Comparison of ENCODE assay signal across 19 cellular contexts in genomic region chr9:118631956-118632355, GRCh38.
DNase-seq lines count a peak whose midpoint lies in the region; ATAC-seq, FAIRE-seq and TF ChIP-seq lines count a peak whose summit lies in the region.
"Had no signal": no experiment of that assay in that cellular context is flagged by ENCODE, and none has a peak within 500 bp of the region (broad histone marks: within the 10 kb centered on the region; RNA-seq: fewer than 3 reads in every experiment).

No MANE protein-coding gene starts in this region.

- no peak overlapping the region for H3K4me3 Mint-ChIP-seq in neural progenitor cell
- H3K4me3 Mint-ChIP-seq: CD4-positive, CD25-positive, alpha-beta regulatory T cell; IgD-negative memory B cell had no signal

- no peaks in the 10 kb centered on the region for H3K36me3 ChIP-seq in H1 (ENCODE audit: control insufficient read depth in 2 of 4, insufficient read depth in 4 of 4, low read length in 3 of 4)
- H3K36me3 ChIP-seq in neural progenitor cell: no peaks in the 10 kb centered on the region
- H3K36me3 ChIP-seq: BLaER1 had no signal

- no peak overlapping the region for H3K27ac Mint-ChIP-seq in neural progenitor cell
- H3K27ac Mint-ChIP-seq: CD4-positive, CD25-positive, alpha-beta regulatory T cell; IgD-negative memory B cell had no signal

- H3K9me3 ChIP-seq in H1 (ENCODE audit: insufficient read depth in 2 of 2, low read depth in 1 of 2, low read length in 1 of 2) (peaks cover 0 to 4% of the 10 kb centered on the region in 2 experiments; a peak in 1 of 4 replicates), neural progenitor cell (ENCODE audit: low read depth) (no peaks in the 10 kb centered on the region)
- H3K9me3 ChIP-seq: BLaER1 had no signal

- no peaks in the 10 kb centered on the region for H3K79me1 ChIP-seq in H1 (ENCODE audit: low read depth, low read length)

- H3K23ac ChIP-seq in H1 (ENCODE audit: insufficient read length): no peak overlapping the region

- H2BK120ac ChIP-seq in H1 (replicated peaks; ENCODE audit: low read depth, low read length): no peak overlapping the region

- H3K79me2 ChIP-seq in H1 (ENCODE audit: control insufficient read depth in 1 of 2, insufficient read depth in 2 of 2, low read length in 2 of 2) (no peaks in the 10 kb centered on the region), neural progenitor cell (ENCODE audit: low read depth) (no peaks in the 10 kb centered on the region)

- no peak overlapping the region for H3K18ac ChIP-seq in H1 (ENCODE audit: extremely low read depth, low read length)

- H2BK5ac ChIP-seq in H1 (ENCODE audit: low read depth, low read length): no peak overlapping the region

- H2BK15ac ChIP-seq in H1 (ENCODE audit: low read length): no peak overlapping the region

- TF ChIP-seq RAD21 in Ishikawa (IDR thresholded peaks at IDR 0.05; ENCODE audit: low read depth) (no peak), H1 (IDR thresholded peaks at IDR 0.05 in 1 of 2, conservative IDR thresholded peaks at IDR 0.05 in 1 of 2; ENCODE audit: low read depth in 2 of 2, low read length in 2 of 2) (no peak; a peak in 1 of 4 replicates)

- H2AK5ac ChIP-seq in H1 (ENCODE audit: low read depth, low read length): no peak overlapping the region

- no peak for DNase-seq in H1 (ENCODE audit: low read depth in 1 of 2, low spot score in 2 of 2)
- no peak for DNase-seq in neural progenitor cell (ENCODE audit: low spot score)
- no peak for DNase-seq in activated CD4-positive, alpha-beta T cell treated with anti-CD3 and anti-CD28 coated beads for 48 hours
- no peak for DNase-seq in NCI-H2196 treated with DMSO at 0.1 percent for 48 hours (lab: John Stamatoyannopoulos, UW; ENCODE audit: unreplicated experiment)
- no peak for DNase-seq in NCI-H146 treated with DMSO at 0.1 percent for 48 hours (lab: John Stamatoyannopoulos, UW; ENCODE audit: unreplicated experiment)
- DNase-seq: 8988T; AML-193; Calu3; CD4-positive, CD25-positive, alpha-beta regulatory T cell; DMS 273 treated with DMSO at 0.1 percent for 48 hours; DMS79 treated with DMSO at 0.1 percent for 48 hours; EL had no signal

- H3K9ac ChIP-seq in H1 (replicated peaks in 1 of 4; ENCODE audit: extremely low read depth in 1 of 4, low read depth in 3 of 4, low read length in 3 of 4) (no peak overlapping the region), neural progenitor cell (no peak overlapping the region)
- H3K9ac ChIP-seq: BLaER1 had no signal

- H4K91ac ChIP-seq in H1 (replicated peaks; ENCODE audit: insufficient read length, low read length): no peak overlapping the region

- no peaks in the 10 kb centered on the region for H3K27me3 Mint-ChIP-seq in neural progenitor cell (ENCODE audit: insufficient read depth, low read depth)
- H3K27me3 Mint-ChIP-seq: CD4-positive, CD25-positive, alpha-beta regulatory T cell; IgD-negative memory B cell had no signal

- CTCF ChIA-PET in H1 (lab: Charles Lee; ENCODE audit: partially characterized antibody): interaction anchor here (0.8 kb wide), 1 partner anchor 18 kb away, joined by 3 read pairs; no protein-coding TSS in a partner anchor

- no peak overlapping the region for H3K4ac ChIP-seq in H1 (replicated peaks; ENCODE audit: insufficient read length, low read depth, low read length)

- 82% methylated on average over 4 of the region's 4 CpGs; no CpG with 5 or more reads in 1 of the 2 experiments for WGBS in H1 (ENCODE audit: extremely low coverage in 1 of 2, insufficient coverage in 1 of 2, insufficient read length in 1 of 2, insufficient replicate concordance in 2 of 2, low coverage in 1 of 2, low lambda C conversion rate in 2 of 2, missing lambda C conversion rate in 1 of 2), 2 experiments

- H3K4me3 ChIP-seq in H1 (ENCODE audit: extremely low read depth in 1 of 4, insufficient read depth in 2 of 4, low read depth in 3 of 4, low read length in 4 of 4): no peak overlapping the region
- no peak overlapping the region for H3K4me3 ChIP-seq in neural progenitor cell
- H3K4me3 ChIP-seq: BLaER1 had no signal

- H2AFZ ChIP-seq in H1 (ENCODE audit: low read length) (no peak overlapping the region), neural progenitor cell (replicated peaks) (no peak overlapping the region)

- no peak overlapping the region for H4K5ac ChIP-seq in H1 (ENCODE audit: insufficient read length, low read depth, low read length)

- H3K56ac ChIP-seq in H1 (replicated peaks; ENCODE audit: insufficient read length, low read depth, low read length): no peak overlapping the region

- no peak overlapping the region for H4K8ac ChIP-seq in H1 (ENCODE audit: extremely low read depth, insufficient read depth, low read length)

- H2BK20ac ChIP-seq in H1 (ENCODE audit: low read length): no peak overlapping the region

- H3K27ac ChIP-seq in C4-2B (no peak overlapping the region), H1 (ENCODE audit: low read depth, low read length) (no peak overlapping the region), neural progenitor cell (no peak overlapping the region)
- H3K27ac ChIP-seq: BLaER1 had no signal

- no peaks in the 10 kb centered on the region for H3F3A ChIP-seq in neural progenitor cell (ENCODE audit: low read depth)

- H3K27me3 ChIP-seq in H1 (replicated peaks in 1 of 4; ENCODE audit: control insufficient read depth in 3 of 4, extremely low read depth in 1 of 4, insufficient read depth in 3 of 4, low read length in 3 of 4): no peaks in the 10 kb centered on the region
- H3K27me3 ChIP-seq in neural progenitor cell: no peaks in the 10 kb centered on the region
- H3K27me3 ChIP-seq: BLaER1 had no signal

- TF ChIP-seq CTCF in C4-2B (conservative IDR thresholded peaks at IDR 0.05) (peak; percentile 16; the same call in 1 of the 2 replicates), H1 (IDR thresholded peaks at IDR 0.05; ENCODE audit: control extremely low read depth in 1 of 3, insufficient read depth in 1 of 3, low read depth in 1 of 3, low read length in 3 of 3) (peak in 1 of 3 experiments; percentile 15; a peak in 1 of 4 replicates), neural progenitor cell (IDR thresholded peaks at IDR 0.05) (peak; percentile 13)

- TF ChIP-seq EP300 in Ishikawa (IDR thresholded peaks at IDR 0.05; ENCODE audit: borderline replicate concordance) (no peak), H1 (IDR thresholded peaks at IDR 0.05; ENCODE audit: borderline replicate concordance in 1 of 2, low read depth in 2 of 2, low read length in 2 of 2) (no peak)

- no peak for FAIRE-seq in H1 (lab: Jason Lieb, UNC)
- FAIRE-seq: G401.6, GM12892 had no signal

- H3K4me1 ChIP-seq in H1 (replicated peaks in 1 of 4; ENCODE audit: control insufficient read depth in 3 of 4, insufficient read depth in 4 of 4, low read length in 3 of 4): no peaks in the 10 kb centered on the region
- H3K4me1 ChIP-seq in neural progenitor cell: no peaks in the 10 kb centered on the region
- H3K4me1 ChIP-seq: BLaER1 had no signal

- H2BK12ac ChIP-seq in H1 (ENCODE audit: low read depth, low read length): no peak overlapping the region

- H3K9me3 Mint-ChIP-seq in neural progenitor cell: peaks cover 7% of the 10 kb centered on the region

- no peaks in the 10 kb centered on the region for H3K36me3 Mint-ChIP-seq in neural progenitor cell
- H3K36me3 Mint-ChIP-seq: CD4-positive, CD25-positive, alpha-beta regulatory T cell; IgD-negative memory B cell had no signal

- no peaks in the 10 kb centered on the region for H4K20me1 ChIP-seq in H1 (replicated peaks in 1 of 2; ENCODE audit: control insufficient read depth in 1 of 2, insufficient read depth in 2 of 2, low read length in 2 of 2)
- no peaks in the 10 kb centered on the region for H4K20me1 ChIP-seq in neural progenitor cell (ENCODE audit: low read depth)
- H4K20me1 ChIP-seq: BLaER1 had no signal

- no peak for TF ChIP-seq POLR2A in H1 (IDR thresholded peaks at IDR 0.05; ENCODE audit: control extremely low read depth in 1 of 2, low read depth in 2 of 2, low read length in 2 of 2)

- no peak for ATAC-seq in HG03439 (IDR thresholded peaks at IDR 0.05; ENCODE audit: unreplicated experiment)

- POLR2A ChIA-PET in H1 (lab: Charles Lee; ENCODE audit: partially characterized antibody): no interaction called here

- no peak overlapping the region for H3K14ac ChIP-seq in H1 (ENCODE audit: insufficient read length)

- H3K4me2 ChIP-seq in H1 (ENCODE audit: insufficient read depth in 1 of 2, low read depth in 2 of 2, low read length in 2 of 2) (no peak overlapping the region), neural progenitor cell (no peak overlapping the region)
- H3K4me2 ChIP-seq: BLaER1 had no signal

- H3K4me1 Mint-ChIP-seq in neural progenitor cell: no peaks in the 10 kb centered on the region
- H3K4me1 Mint-ChIP-seq: CD4-positive, CD25-positive, alpha-beta regulatory T cell; IgD-negative memory B cell had no signal

- no peaks in the 10 kb centered on the region for H3K23me2 ChIP-seq in H1 (ENCODE audit: low read depth, low read length)

TF ChIP-seq in Ishikawa, 13 proteins besides CTCF, POLR2A, EP300 and RAD21 (continues in another document):
- 0 out of 2 replicates have a peak, but pooled peaks have one; percentile 20 for TF ChIP-seq TEAD4 (IDR thresholded peaks at IDR 0.05)

TF ChIP-seq in H1, 55 proteins besides CTCF, POLR2A, EP300 and RAD21:
- no peak for TF ChIP-seq SIRT6 (IDR thresholded peaks at IDR 0.05; ENCODE audit: low read length)
- no peak for TF ChIP-seq BCL11A (IDR thresholded peaks at IDR 0.05; ENCODE audit: low read depth in 2 of 2, low read length in 2 of 2)
- no peak for TF ChIP-seq CREB1 (IDR thresholded peaks at IDR 0.05)
- no peak for TF ChIP-seq RNF2 (IDR thresholded peaks at IDR 0.05; ENCODE audit: borderline replicate concordance, low read depth, low read length, missing control alignments, poor library complexity, severe bottlenecking)
- peak; percentile 61; the same call in 1 of the 2 replicates for TF ChIP-seq TEAD4 (IDR thresholded peaks at IDR 0.05; ENCODE audit: low read depth, low read length)
- TF ChIP-seq TBP (IDR thresholded peaks at IDR 0.05; ENCODE audit: low read depth, low read length): no peak
- no peak for TF ChIP-seq CBX8 (IDR thresholded peaks at IDR 0.05; ENCODE audit: borderline replicate concordance, low read depth, low read length)
